In genomic region chr9:119368681-119369581, GRCh38 we compare ENCODE assay signal across 8 cellular contexts. TPM values are rescaled to one million over a fixed set of nuclear protein-coding genes. Genes with fewer than 3 reads are reported as not detected.
DNase-seq lines count a peak whose midpoint lies in the region; ATAC-seq and TF ChIP-seq lines count a peak whose summit lies in the region.

Gene BRINP1, minus strand, starts transcription at chr9:119369435. Its CDS starts 56,080 bp downstream, at chr9:119313355.

- WGBS in psoas muscle, 3 donors = 1 to 2% (median 1%) methylated on average over 72 to 91 of the region's 91 CpGs

- H3K4me3 ChIP-seq in left ventricle myocardium inferior (peak within 1 kb of the TSS; percentile 65), psoas muscle (peak within 1 kb of the TSS; percentile 58)

- H3K4me1 Mint-ChIP-seq in stimulated activated effector memory CD8-positive, alpha-beta T cell treated with anti-CD3 and anti-CD28 coated beads, Interleukin-12 subunit alpha, Interleukin-12 subunit beta, amount 100 ng/mL, for 72 hours = no peaks in the 10 kb centered on the region

- no peaks in the 10 kb centered on the region for H3K9me3 ChIP-seq in left ventricle myocardium inferior (replicated peaks)
- H3K9me3 ChIP-seq in psoas muscle = no peaks in the 10 kb centered on the region

- no peaks in the 10 kb centered on the region for H3K36me3 Mint-ChIP-seq in stimulated activated effector memory CD8-positive, alpha-beta T cell treated with anti-CD3 and anti-CD28 coated beads, Interleukin-12 subunit alpha, Interleukin-12 subunit beta, amount 100 ng/mL, for 72 hours

- H3K4me1 ChIP-seq in left ventricle myocardium inferior (peaks cover 13% of the 10 kb centered on the region), psoas muscle (no peaks in the 10 kb centered on the region)

- intact Hi-C loops in left ventricle myocardium inferior (cut with micrococcal nuclease) (loop anchor here (5.0 kb wide), 1 partner anchor 542 kb away; no protein-coding TSS in a partner anchor), psoas muscle (cut with DNase I) (loop anchor here in 1 of 2 donors (5.0 kb wide), 1 partner anchor 537 kb away; no protein-coding TSS in a partner anchor)

- H3K4me3 Mint-ChIP-seq in stimulated activated effector memory CD8-positive, alpha-beta T cell treated with anti-CD3 and anti-CD28 coated beads, Interleukin-12 subunit alpha, Interleukin-12 subunit beta, amount 100 ng/mL, for 72 hours = no peak within 1 kb of the TSS

- DNase-seq in LHCN-M2 (ENCODE audit: low read depth) (peak; percentile 37), left ventricle myocardium inferior (peak; percentile 14), psoas muscle (peak; percentile 22 to 45), dedifferentiated amniotic fluid mesenchymal stem cell (ENCODE audit: extremely low spot score) (no peak), LoVo (ENCODE audit: low spot score) (no peak), GOT3 (lab: John Stamatoyannopoulos, UW) (no peak)
- DNase-seq in stimulated activated effector memory CD8-positive, alpha-beta T cell treated with anti-CD3 and anti-CD28 coated beads, Interleukin-12 subunit alpha, Interleukin-12 subunit beta, amount 100 ng/mL, for 72 hours (ENCODE audit: low spot score in 2 of 2) = no peak

- TF ChIP-seq CTCF in VCaP (conservative IDR thresholded peaks at IDR 0.05) = no peak
- no peak for TF ChIP-seq CTCF in left ventricle myocardium inferior (IDR thresholded peaks at IDR 0.05; ENCODE audit: borderline replicate concordance)
- TF ChIP-seq CTCF in psoas muscle (IDR thresholded peaks at IDR 0.05) = no peak

- H3K27ac Mint-ChIP-seq in stimulated activated effector memory CD8-positive, alpha-beta T cell treated with anti-CD3 and anti-CD28 coated beads, Interleukin-12 subunit alpha, Interleukin-12 subunit beta, amount 100 ng/mL, for 72 hours = no peak within 1 kb of the TSS

- H3K27me3 ChIP-seq in left ventricle myocardium inferior (ENCODE audit: low read depth) (peaks cover 64% of the 10 kb centered on the region), psoas muscle (ENCODE audit: insufficient read depth in 3 of 3, low read length in 2 of 3) (peaks cover under 1 to 53% (median 21%) of the 10 kb centered on the region in 3 donors)

- H3K9me3 Mint-ChIP-seq in stimulated activated effector memory CD8-positive, alpha-beta T cell treated with anti-CD3 and anti-CD28 coated beads, Interleukin-12 subunit alpha, Interleukin-12 subunit beta, amount 100 ng/mL, for 72 hours = peaks cover 16% of the 10 kb centered on the region

- no peak for ATAC-seq in psoas muscle
- no peak for ATAC-seq in stimulated activated effector memory CD8-positive, alpha-beta T cell treated with anti-CD3 and anti-CD28 coated beads, Interleukin-12 subunit alpha, Interleukin-12 subunit beta, amount 100 ng/mL, for 72 hours

- H3K27ac ChIP-seq in VCaP (peak within 1 kb of the TSS; percentile 82), left ventricle myocardium inferior (replicated peaks) (no peak within 1 kb of the TSS), psoas muscle (no peak within 1 kb of the TSS)

- no peaks in the 10 kb centered on the region for H3K36me3 ChIP-seq in left ventricle myocardium inferior
- no peaks in the 10 kb centered on the region for H3K36me3 ChIP-seq in psoas muscle (ENCODE audit: insufficient read depth in 1 of 2, low read depth in 1 of 2)

RNA-seq across cellular contexts. Expression of gene BRINP1, which starts in this region (rescaled TPM):
- total RNA-seq in LHCN-M2 (2014; rRNA removed) (0.23 and 0.26 TPM in 2 replicates), left ventricle myocardium inferior (0.66 TPM), psoas muscle (under 1 TPM in 2 of 4 donors, not detected in 2; 0.17 to 0.20 TPM)
- 1.3 TPM for polyA plus RNA-seq in LHCN-M2 (2012)
- under 1 TPM in 1 of 3 donors, not detected in 2; 0.03 TPM for polyA plus RNA-seq in psoas muscle

Comparison
In these comparisons a context has a peak if more than half of its experiments do, and no peak if none do; other contexts are left out.
1. Peak in DNase-seq and H3K4me3 ChIP-seq in left ventricle myocardium inferior; RNA of the gene not detected or under 1 TPM.
2. Peak in DNase-seq and H3K4me3 ChIP-seq in psoas muscle; RNA of the gene not detected or under 1 TPM.